Comparison of ENCODE assay signal across 12 cellular contexts in the genomic region with DNA sequence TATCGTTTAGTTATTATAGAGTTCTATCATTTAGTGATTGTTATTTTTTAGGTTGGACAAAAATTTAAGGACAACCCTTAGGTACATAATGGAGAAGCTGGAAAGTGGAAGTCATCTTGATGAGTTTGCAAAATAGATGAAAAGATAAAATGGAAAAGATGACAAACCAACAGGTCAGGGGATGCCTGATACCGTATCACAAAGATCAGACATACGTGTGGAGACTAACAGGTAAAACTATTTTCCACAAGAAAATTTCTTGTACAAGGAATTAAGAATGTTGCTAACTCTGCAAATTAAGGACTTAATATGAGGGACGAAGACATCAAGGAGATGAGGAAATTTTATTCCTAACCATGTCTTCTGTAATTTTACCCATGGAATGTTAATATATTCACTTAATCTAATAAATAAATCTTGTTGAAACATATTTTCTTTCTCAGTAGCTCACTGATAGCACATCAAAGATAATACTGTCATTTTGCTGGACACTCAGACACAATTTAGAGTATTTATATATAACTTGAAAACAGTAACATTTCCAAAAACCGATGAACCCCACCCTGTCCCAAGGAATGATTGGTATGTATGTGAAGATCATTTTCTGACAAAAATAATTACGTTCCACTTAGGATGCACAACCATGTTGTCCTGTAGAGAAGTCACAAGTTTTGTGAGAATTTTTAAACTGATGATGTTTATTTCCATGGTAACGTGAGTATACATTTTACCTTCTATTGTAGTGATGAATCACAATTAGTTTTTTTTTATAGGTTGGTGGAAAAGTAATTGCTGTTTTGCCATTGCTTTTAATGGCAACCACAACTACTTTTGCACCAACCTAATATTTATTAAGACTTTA. TPM values are rescaled to one million over a fixed set of nuclear protein-coding genes. Genes with fewer than 3 reads are reported as not detected.
A peak's percentile ranks its signal among the peaks of the same experiment; 100 is the strongest.
DNase-seq lines count a peak whose midpoint lies in the region; ATAC-seq, FAIRE-seq and TF ChIP-seq lines count a peak whose summit lies in the region.
"Had no signal": no experiment of that assay in that cellular context is flagged by ENCODE, and none has a peak within 500 bp of the region (broad histone marks: within the 10 kb centered on the region; RNA-seq: fewer than 3 reads in every experiment).

No MANE protein-coding gene starts in this region.

- H3K4me1 Mint-ChIP-seq in natural killer cell treated with Interleukin-12 subunit alpha and Interleukin-12 subunit beta and Interleukin-15 and Interleukin-18, amount 100 ng/mL, for 72 hours (ENCODE audit: low read depth in 2 of 2) = peaks cover 0 to 6% of the 10 kb centered on the region in 2 donors
- H3K4me1 Mint-ChIP-seq: stimulated activated effector memory CD8-positive, alpha-beta T cell treated with anti-CD3 and anti-CD28 coated beads, Interleukin-12 subunit alpha, Interleukin-12 subunit beta, amount 100 ng/mL, for 72 hours had no signal

- no peak overlapping the region for H3K27ac Mint-ChIP-seq in natural killer cell treated with Interleukin-12 subunit alpha and Interleukin-12 subunit beta and Interleukin-15 and Interleukin-18, amount 100 ng/mL, for 72 hours
- H3K27ac Mint-ChIP-seq: activated naive CD8-positive, alpha-beta T cell treated with anti-CD3 and anti-CD28 coated beads for 36 hours; CD14-positive monocyte; stimulated activated effector memory CD8-positive, alpha-beta T cell treated with anti-CD3 and anti-CD28 coated beads, Interleukin-12 subunit alpha, Interleukin-12 subunit beta, amount 100 ng/mL, for 72 hours had no signal

- in situ Hi-C loops in Panc1 (cut with HindIII; ENCODE audit: low pct_unique_long_range_greater_than_20kb, low sequenced_read_pairs) = no loop called here

- H3K27ac ChIP-seq in A549 (peak overlapping the region; percentile 96 to 97), Panc1 (ENCODE audit: low read length) (peak overlapping the region; percentile 82)

- H3K4me2 ChIP-seq in A549 = peak overlapping the region; percentile 76

- CTCF ChIA-PET in A549 (lab: Yijun Ruan, JAX) = interaction anchor here (0.6 to 6.7 kb wide), 22 partner anchors 9 to 553 kb away, joined by 3 to 98 read pairs (median 8); no protein-coding TSS in a partner anchor
- CTCF ChIA-PET in Panc1 (lab: Charles Lee) = no interaction called here

- H3K36me3 Mint-ChIP-seq in natural killer cell treated with Interleukin-12 subunit alpha and Interleukin-12 subunit beta and Interleukin-15 and Interleukin-18, amount 100 ng/mL, for 72 hours = no peaks in the 10 kb centered on the region
- H3K36me3 Mint-ChIP-seq: activated naive CD8-positive, alpha-beta T cell treated with anti-CD3 and anti-CD28 coated beads for 36 hours; stimulated activated effector memory CD8-positive, alpha-beta T cell treated with anti-CD3 and anti-CD28 coated beads, Interleukin-12 subunit alpha, Interleukin-12 subunit beta, amount 100 ng/mL, for 72 hours had no signal

- peaks cover 32% of the 10 kb centered on the region for H3K4me1 ChIP-seq in A549
- H3K4me1 ChIP-seq in Panc1 (ENCODE audit: control insufficient read depth, insufficient read depth, low read length) = peaks cover 3% of the 10 kb centered on the region
- peaks cover 5% of the 10 kb centered on the region for H3K4me1 ChIP-seq in neuron (ENCODE audit: insufficient read depth, low read length)

- peak overlapping the region; percentile 88 for H2AFZ ChIP-seq in neuron (ENCODE audit: low read depth, low read length)

- no peak for TF ChIP-seq EP300 in A549 (IDR thresholded peaks at IDR 0.05)

- no peak for TF ChIP-seq RAD21 in A549 (conservative IDR thresholded peaks at IDR 0.05 in 1 of 2, IDR thresholded peaks at IDR 0.05 in 1 of 2)

- TF ChIP-seq CTCF in A549 (IDR thresholded peaks at IDR 0.05) (no peak), Panc1 (IDR thresholded peaks at IDR 0.05) (no peak)

- H3K4me3 ChIP-seq in A549 (peak overlapping the region; percentile 67), Panc1 (ENCODE audit: low read depth in 2 of 2, low read length in 2 of 2) (peak overlapping the region; percentile 71 to 82), neuron (ENCODE audit: low read length) (peak overlapping the region; percentile 67)

- intact Hi-C loops in Panc1 (cut with micrococcal nuclease; ENCODE audit: unreplicated experiment) = loop anchor here (5.0 kb wide), 1 partner anchor 40 kb away; no protein-coding TSS in a partner anchor

- peaks cover 4% of the 10 kb centered on the region for H3K9me3 Mint-ChIP-seq in natural killer cell treated with Interleukin-12 subunit alpha and Interleukin-12 subunit beta and Interleukin-15 and Interleukin-18, amount 100 ng/mL, for 72 hours

- H3K27me3 Mint-ChIP-seq in natural killer cell treated with Interleukin-12 subunit alpha and Interleukin-12 subunit beta and Interleukin-15 and Interleukin-18, amount 100 ng/mL, for 72 hours = peaks cover 8 to 11% of the 10 kb centered on the region in 2 donors

- BruUV-seq in Panc1 (replicated peaks; lab: Mats Ljungman, UMichigan) = TSS peak; percentile 57

- peak; percentile 67 for FAIRE-seq in A549 (lab: Jason Lieb, UNC)

- DNase-seq in A549 (ENCODE audit: low read depth in 1 of 2, low spot score in 1 of 2) (no peak), Panc1 (ENCODE audit: low read depth, low spot score) (no peak), fibroblast of gingiva (ENCODE audit: low read depth) (peak; percentile 16), GM19240 (ENCODE audit: insufficient read length, low spot score) (no peak), NOMO-1 treated with DMSO at 0.1 percent for 48 hours (lab: John Stamatoyannopoulos, UW; ENCODE audit: unreplicated experiment) (no peak)
- DNase-seq in natural killer cell treated with Interleukin-12 subunit alpha and Interleukin-12 subunit beta and Interleukin-15 and Interleukin-18, amount 100 ng/mL, for 72 hours (ENCODE audit: low spot score) = no peak
- DNase-seq: activated CD4-positive, alpha-beta T cell treated with anti-CD3 and anti-CD28 coated beads for 4 hours; activated naive CD8-positive, alpha-beta T cell treated with anti-CD3 and anti-CD28 coated beads for 36 hours had no signal

- H3K27me3 ChIP-seq in Panc1 (ENCODE audit: control insufficient read depth, insufficient read depth, low read length) (no peaks in the 10 kb centered on the region), neuron (ENCODE audit: insufficient read depth, low read length) (no peaks in the 10 kb centered on the region)

- H3K9me3 ChIP-seq in A549 = peaks cover 7% of the 10 kb centered on the region
- no peaks in the 10 kb centered on the region for H3K9me3 ChIP-seq in Panc1 (ENCODE audit: control insufficient read depth, insufficient read depth, low read depth, low read length)
- H3K9me3 ChIP-seq in neuron (ENCODE audit: low read length) = no peaks in the 10 kb centered on the region

- TF ChIP-seq POLR2A in A549 (IDR thresholded peaks at IDR 0.05; ENCODE audit: low read length) = no peak

- POLR2A ChIA-PET in A549 (lab: Yijun Ruan, JAX) (interaction anchor here (0.9 to 3.8 kb wide), 11 partner anchors 7 to 107 kb away, joined by 3 to 48 read pairs (median 5); no protein-coding TSS in a partner anchor), Panc1 (lab: Charles Lee) (interaction anchor here (0.5 kb wide), 1 partner anchor 78 kb away, joined by 3 read pairs; no protein-coding TSS in a partner anchor)

- H3K4me3 Mint-ChIP-seq in natural killer cell treated with Interleukin-12 subunit alpha and Interleukin-12 subunit beta and Interleukin-15 and Interleukin-18, amount 100 ng/mL, for 72 hours = no peak overlapping the region
- H3K4me3 Mint-ChIP-seq: activated naive CD8-positive, alpha-beta T cell treated with anti-CD3 and anti-CD28 coated beads for 36 hours; stimulated activated effector memory CD8-positive, alpha-beta T cell treated with anti-CD3 and anti-CD28 coated beads, Interleukin-12 subunit alpha, Interleukin-12 subunit beta, amount 100 ng/mL, for 72 hours had no signal

- H3K36me3 ChIP-seq in Panc1 (ENCODE audit: control insufficient read depth, insufficient read depth, low read length) = no peaks in the 10 kb centered on the region
- H3K36me3 ChIP-seq in neuron (ENCODE audit: insufficient read depth, low read length) = no peaks in the 10 kb centered on the region

- ATAC-seq in A549 (no peak), Panc1 (no peak), GM21737 (IDR thresholded peaks at IDR 0.05; ENCODE audit: unreplicated experiment) (no peak)
- ATAC-seq in natural killer cell treated with Interleukin-12 subunit alpha and Interleukin-12 subunit beta and Interleukin-15 and Interleukin-18, amount 100 ng/mL, for 72 hours = no peak
- ATAC-seq: stimulated activated effector memory CD8-positive, alpha-beta T cell treated with anti-CD3 and anti-CD28 coated beads, Interleukin-12 subunit alpha, Interleukin-12 subunit beta, amount 100 ng/mL, for 72 hours had no signal

- WGBS in A549 (ENCODE audit: missing lambda C conversion rate) = 29% methylated on average over 7 of the region's 7 CpGs

TF ChIP-seq in A549, 52 proteins besides CTCF, POLR2A, EP300 and RAD21 (continues in another document):
- TF ChIP-seq FOXS1 (CRISPR knock-in tag; IDR thresholded peaks at IDR 0.05) = no peak
- TF ChIP-seq MAFK (IDR thresholded peaks at IDR 0.05; ENCODE audit: partially characterized antibody) = peak; percentile 90
- TF ChIP-seq HOXA7 (CRISPR knock-in tag; IDR thresholded peaks at IDR 0.05) = 0 out of 2 replicates have a peak, but pooled peaks have one; percentile 38
- TF ChIP-seq, protein P1, sequence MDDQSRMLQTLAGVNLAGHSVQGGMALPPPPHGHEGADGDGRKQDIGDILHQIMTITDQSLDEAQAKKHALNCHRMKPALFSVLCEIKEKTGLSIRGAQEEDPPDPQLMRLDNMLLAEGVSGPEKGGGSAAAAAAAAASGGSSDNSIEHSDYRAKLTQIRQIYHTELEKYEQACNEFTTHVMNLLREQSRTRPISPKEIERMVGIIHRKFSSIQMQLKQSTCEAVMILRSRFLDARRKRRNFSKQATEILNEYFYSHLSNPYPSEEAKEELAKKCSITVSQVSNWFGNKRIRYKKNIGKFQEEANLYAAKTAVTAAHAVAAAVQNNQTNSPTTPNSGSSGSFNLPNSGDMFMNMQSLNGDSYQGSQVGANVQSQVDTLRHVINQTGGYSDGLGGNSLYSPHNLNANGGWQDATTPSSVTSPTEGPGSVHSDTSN (IDR thresholded peaks at IDR 0.05) = no peak
- TF ChIP-seq CHD4 (IDR thresholded peaks at IDR 0.05; ENCODE audit: borderline replicate concordance) = no peak

RNA-seq across cellular contexts. Expression of a gene that starts 2.6 kb away (rescaled TPM):
- polyA plus RNA-seq in A549 (2011; rRNA removed) = 52.4 and 61.4 TPM in 2 replicates
- polyA plus RNA-seq in A549 (2012; cell fraction: cytosol; rRNA removed) = 14.5 and 16.9 TPM in 2 replicates
- 23.0 and 32.1 TPM in 2 replicates for polyA plus RNA-seq in A549 (2012; cell fraction: nucleus; rRNA removed)
- polyA plus RNA-seq in A549 (2017; fragmentation: RNase III; extraction: RNeasy Plus Mini Kit Qiagen cat#74134 plus additional on column Dnase treatment) = 15.6 to 24.4 TPM (median 23.9 TPM) in 3 replicates
- 70.0 and 83.0 TPM in 2 replicates for polyA minus RNA-seq in A549 (2011; rRNA and poly(A)+ RNA removed)
- 6.8 TPM for total RNA-seq in Panc1 (2021; ENCODE audit: unreplicated experiment)
- polyA plus RNA-seq in Panc1 (2012; ENCODE audit: insufficient read length) = 4.3 TPM
- not detected for total RNA-seq in natural killer cell treated with Interleukin-12 subunit alpha and Interleukin-12 subunit beta and Interleukin-15 and Interleukin-18, amount 100 ng/mL, for 72 hours
- total RNA-seq: activated naive CD8-positive, alpha-beta T cell treated with anti-CD3 and anti-CD28 coated beads for 36 hours had no signal
- polyA plus RNA-seq: CD14-positive monocyte had no signal
